In genomic region chr9:98225015-98225442, GRCh38 we compare ENCODE assay signal across 1 cellular context.
TF ChIP-seq lines count a peak whose summit lies in the region.

No MANE protein-coding gene starts in this region.

TF ChIP-seq in K562, 482 proteins besides CTCF, POLR2A, EP300 and RAD21 (continued from another document and continues in another):
- peak in 1 of 2 experiments; percentile 72 for TF ChIP-seq NCOA2 (IDR thresholded peaks at IDR 0.05; ENCODE audit: partially characterized antibody in 2 of 2)
- TF ChIP-seq, protein P1, sequence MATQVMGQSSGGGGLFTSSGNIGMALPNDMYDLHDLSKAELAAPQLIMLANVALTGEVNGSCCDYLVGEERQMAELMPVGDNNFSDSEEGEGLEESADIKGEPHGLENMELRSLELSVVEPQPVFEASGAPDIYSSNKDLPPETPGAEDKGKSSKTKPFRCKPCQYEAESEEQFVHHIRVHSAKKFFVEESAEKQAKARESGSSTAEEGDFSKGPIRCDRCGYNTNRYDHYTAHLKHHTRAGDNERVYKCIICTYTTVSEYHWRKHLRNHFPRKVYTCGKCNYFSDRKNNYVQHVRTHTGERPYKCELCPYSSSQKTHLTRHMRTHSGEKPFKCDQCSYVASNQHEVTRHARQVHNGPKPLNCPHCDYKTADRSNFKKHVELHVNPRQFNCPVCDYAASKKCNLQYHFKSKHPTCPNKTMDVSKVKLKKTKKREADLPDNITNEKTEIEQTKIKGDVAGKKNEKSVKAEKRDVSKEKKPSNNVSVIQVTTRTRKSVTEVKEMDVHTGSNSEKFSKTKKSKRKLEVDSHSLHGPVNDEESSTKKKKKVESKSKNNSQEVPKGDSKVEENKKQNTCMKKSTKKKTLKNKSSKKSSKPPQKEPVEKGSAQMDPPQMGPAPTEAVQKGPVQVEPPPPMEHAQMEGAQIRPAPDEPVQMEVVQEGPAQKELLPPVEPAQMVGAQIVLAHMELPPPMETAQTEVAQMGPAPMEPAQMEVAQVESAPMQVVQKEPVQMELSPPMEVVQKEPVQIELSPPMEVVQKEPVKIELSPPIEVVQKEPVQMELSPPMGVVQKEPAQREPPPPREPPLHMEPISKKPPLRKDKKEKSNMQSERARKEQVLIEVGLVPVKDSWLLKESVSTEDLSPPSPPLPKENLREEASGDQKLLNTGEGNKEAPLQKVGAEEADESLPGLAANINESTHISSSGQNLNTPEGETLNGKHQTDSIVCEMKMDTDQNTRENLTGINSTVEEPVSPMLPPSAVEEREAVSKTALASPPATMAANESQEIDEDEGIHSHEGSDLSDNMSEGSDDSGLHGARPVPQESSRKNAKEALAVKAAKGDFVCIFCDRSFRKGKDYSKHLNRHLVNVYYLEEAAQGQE (CRISPR knock-in tag; IDR thresholded peaks at IDR 0.05; ENCODE audit: low read depth), result no peak
- no peak for TF ChIP-seq HDGF (IDR thresholded peaks at IDR 0.05)
- no peak for TF ChIP-seq ZNF174 (CRISPR knock-in tag; IDR thresholded peaks at IDR 0.05)
- 0 out of 2 replicates have a peak, but pooled peaks have one; percentile 34 for TF ChIP-seq ZBTB17 (CRISPR knock-in tag; IDR thresholded peaks at IDR 0.05)
- no peak for TF ChIP-seq GTF2E2 (tag; IDR thresholded peaks at IDR 0.05)
- TF ChIP-seq TEAD1 (CRISPR knock-in tag; IDR thresholded peaks at IDR 0.05), result 0 out of 4 replicates have a peak, but pooled peaks of 1 of the 2 experiments have one; percentile 39
- TF ChIP-seq TCF3 (CRISPR knock-in tag; IDR thresholded peaks at IDR 0.05), result peak; percentile 100
- TF ChIP-seq KDM1A (IDR thresholded peaks at IDR 0.05), result peak; percentile 95
- no peak for TF ChIP-seq ZNF165 (CRISPR knock-in tag; IDR thresholded peaks at IDR 0.05; ENCODE audit: borderline replicate concordance)
- no peak for TF ChIP-seq ZNF124 (CRISPR knock-in tag; IDR thresholded peaks at IDR 0.05)
- TF ChIP-seq, protein P2, sequence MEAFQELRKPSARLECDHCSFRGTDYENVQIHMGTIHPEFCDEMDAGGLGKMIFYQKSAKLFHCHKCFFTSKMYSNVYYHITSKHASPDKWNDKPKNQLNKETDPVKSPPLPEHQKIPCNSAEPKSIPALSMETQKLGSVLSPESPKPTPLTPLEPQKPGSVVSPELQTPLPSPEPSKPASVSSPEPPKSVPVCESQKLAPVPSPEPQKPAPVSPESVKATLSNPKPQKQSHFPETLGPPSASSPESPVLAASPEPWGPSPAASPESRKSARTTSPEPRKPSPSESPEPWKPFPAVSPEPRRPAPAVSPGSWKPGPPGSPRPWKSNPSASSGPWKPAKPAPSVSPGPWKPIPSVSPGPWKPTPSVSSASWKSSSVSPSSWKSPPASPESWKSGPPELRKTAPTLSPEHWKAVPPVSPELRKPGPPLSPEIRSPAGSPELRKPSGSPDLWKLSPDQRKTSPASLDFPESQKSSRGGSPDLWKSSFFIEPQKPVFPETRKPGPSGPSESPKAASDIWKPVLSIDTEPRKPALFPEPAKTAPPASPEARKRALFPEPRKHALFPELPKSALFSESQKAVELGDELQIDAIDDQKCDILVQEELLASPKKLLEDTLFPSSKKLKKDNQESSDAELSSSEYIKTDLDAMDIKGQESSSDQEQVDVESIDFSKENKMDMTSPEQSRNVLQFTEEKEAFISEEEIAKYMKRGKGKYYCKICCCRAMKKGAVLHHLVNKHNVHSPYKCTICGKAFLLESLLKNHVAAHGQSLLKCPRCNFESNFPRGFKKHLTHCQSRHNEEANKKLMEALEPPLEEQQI (IDR thresholded peaks at IDR 0.05), result peak; percentile 91; the same call in 1 of the 2 replicates
- no peak for TF ChIP-seq PPARD (CRISPR knock-in tag; IDR thresholded peaks at IDR 0.05)
- TF ChIP-seq ZBED1 (IDR thresholded peaks at IDR 0.05), result 0 out of 2 replicates have a peak, but pooled peaks have one; percentile 46
- TF ChIP-seq ELK3 (CRISPR knock-in tag; IDR thresholded peaks at IDR 0.05), result no peak
- no peak for TF ChIP-seq ESRRB (CRISPR knock-in tag; IDR thresholded peaks at IDR 0.05; ENCODE audit: borderline replicate concordance)
- TF ChIP-seq RUNX1 (IDR thresholded peaks at IDR 0.05; ENCODE audit: low read depth), result peak; percentile 94
- peak; percentile 100 for TF ChIP-seq POLR2AphosphoS5 (IDR thresholded peaks at IDR 0.05; ENCODE audit: control insufficient read depth, insufficient read depth, low read depth, low read length)
- TF ChIP-seq ZFX (CRISPR knock-in tag; IDR thresholded peaks at IDR 0.05), result peak; percentile 36; the same call in 1 of the 2 replicates
- TF ChIP-seq ZC3H8 (IDR thresholded peaks at IDR 0.05), result no peak
- TF ChIP-seq CREB3L1 (IDR thresholded peaks at IDR 0.05; ENCODE audit: borderline replicate concordance, low read depth), result no peak
- TF ChIP-seq HDAC8 (tag; IDR thresholded peaks at IDR 0.05), result no peak
- peak; percentile 89 for TF ChIP-seq SMAD1 (IDR thresholded peaks at IDR 0.05; ENCODE audit: low read depth, low read length, partially characterized antibody)
- peak; percentile 93 for TF ChIP-seq LEF1 (IDR thresholded peaks at IDR 0.05)
- TF ChIP-seq, protein P3, sequence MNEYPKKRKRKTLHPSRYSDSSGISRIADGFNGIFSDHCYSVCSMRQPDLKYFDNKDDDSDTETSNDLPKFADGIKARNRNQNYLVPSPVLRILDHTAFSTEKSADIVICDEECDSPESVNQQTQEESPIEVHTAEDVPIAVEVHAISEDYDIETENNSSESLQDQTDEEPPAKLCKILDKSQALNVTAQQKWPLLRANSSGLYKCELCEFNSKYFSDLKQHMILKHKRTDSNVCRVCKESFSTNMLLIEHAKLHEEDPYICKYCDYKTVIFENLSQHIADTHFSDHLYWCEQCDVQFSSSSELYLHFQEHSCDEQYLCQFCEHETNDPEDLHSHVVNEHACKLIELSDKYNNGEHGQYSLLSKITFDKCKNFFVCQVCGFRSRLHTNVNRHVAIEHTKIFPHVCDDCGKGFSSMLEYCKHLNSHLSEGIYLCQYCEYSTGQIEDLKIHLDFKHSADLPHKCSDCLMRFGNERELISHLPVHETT (CRISPR knock-in tag; conservative IDR thresholded peaks at IDR 0.05 in 1 of 2, IDR thresholded peaks at IDR 0.05 in 1 of 2), result peak in 1 of 2 experiments; percentile 82; a peak in 2 of 4 replicates
- TF ChIP-seq ZNF551 (CRISPR knock-in tag; IDR thresholded peaks at IDR 0.05), result no peak
- TF ChIP-seq ETS2 (tag; IDR thresholded peaks at IDR 0.05; ENCODE audit: borderline replicate concordance, poor library complexity, severe bottlenecking), result no peak
- TF ChIP-seq CBX2 (IDR thresholded peaks at IDR 0.05; ENCODE audit: insufficient read depth, low read length, poor library complexity, severe bottlenecking), result no peak
- TF ChIP-seq ARID3A (IDR thresholded peaks at IDR 0.05; ENCODE audit: borderline replicate concordance, low read depth, low read length), result peak; percentile 92; the same call in 1 of the 2 replicates
- peak; percentile 77 for TF ChIP-seq DACH1 (IDR thresholded peaks at IDR 0.05; ENCODE audit: partially characterized antibody)
- 0 out of 4 replicates have a peak, but pooled peaks of 1 of the 2 experiments have one; percentile 81 for TF ChIP-seq NONO (IDR thresholded peaks at IDR 0.05; ENCODE audit: low read depth in 2 of 2, low read length in 1 of 2)
- peak; percentile 94 for TF ChIP-seq RNF2 (IDR thresholded peaks at IDR 0.05)
- TF ChIP-seq RCOR1 (IDR thresholded peaks at IDR 0.05; ENCODE audit: borderline replicate concordance in 1 of 2, low read depth in 2 of 2, low read length in 2 of 2), result peak; percentile 93; a peak in 3 of 4 replicates
- no peak for TF ChIP-seq ZBTB26 (CRISPR knock-in tag; IDR thresholded peaks at IDR 0.05)
- no peak for TF ChIP-seq CEBPG (CRISPR knock-in tag; IDR thresholded peaks at IDR 0.05)
- TF ChIP-seq CEBPG (tag; conservative IDR thresholded peaks at IDR 0.05 in 1 of 2, IDR thresholded peaks at IDR 0.05 in 1 of 2), result no peak
- no peak for TF ChIP-seq SIX5 (IDR thresholded peaks at IDR 0.05; ENCODE audit: borderline replicate concordance in 1 of 2, insufficient read depth in 1 of 2, low read depth in 1 of 2, low read length in 2 of 2)
- peak; percentile 83 for TF ChIP-seq CREM (IDR thresholded peaks at IDR 0.05; ENCODE audit: low read depth)
- TF ChIP-seq SMAD4 (CRISPR knock-in tag; conservative IDR thresholded peaks at IDR 0.05), result peak; percentile 97
- peak; percentile 98 for TF ChIP-seq KLF16 (IDR thresholded peaks at IDR 0.05)
- peak; percentile 56 for TF ChIP-seq SMARCB1 (IDR thresholded peaks at IDR 0.05; ENCODE audit: insufficient read length, low read depth)
- TF ChIP-seq ZNF311 (CRISPR knock-in tag; IDR thresholded peaks at IDR 0.05), result no peak
- peak; percentile 62; the same call in 1 of the 2 replicates for TF ChIP-seq EP400 (IDR thresholded peaks at IDR 0.05)
- TF ChIP-seq, protein P4, sequence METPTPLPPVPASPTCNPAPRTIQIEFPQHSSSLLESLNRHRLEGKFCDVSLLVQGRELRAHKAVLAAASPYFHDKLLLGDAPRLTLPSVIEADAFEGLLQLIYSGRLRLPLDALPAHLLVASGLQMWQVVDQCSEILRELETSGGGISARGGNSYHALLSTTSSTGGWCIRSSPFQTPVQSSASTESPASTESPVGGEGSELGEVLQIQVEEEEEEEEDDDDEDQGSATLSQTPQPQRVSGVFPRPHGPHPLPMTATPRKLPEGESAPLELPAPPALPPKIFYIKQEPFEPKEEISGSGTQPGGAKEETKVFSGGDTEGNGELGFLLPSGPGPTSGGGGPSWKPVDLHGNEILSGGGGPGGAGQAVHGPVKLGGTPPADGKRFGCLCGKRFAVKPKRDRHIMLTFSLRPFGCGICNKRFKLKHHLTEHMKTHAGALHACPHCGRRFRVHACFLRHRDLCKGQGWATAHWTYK (CRISPR knock-in tag; IDR thresholded peaks at IDR 0.05), result no peak
- TF ChIP-seq IRF2 (CRISPR knock-in tag; IDR thresholded peaks at IDR 0.05), result no peak
- no peak for TF ChIP-seq ZNF764 (CRISPR knock-in tag; IDR thresholded peaks at IDR 0.05; ENCODE audit: low read depth)
- peak; percentile 11; the same call in 1 of the 2 replicates for TF ChIP-seq ATF3 (IDR thresholded peaks at IDR 0.05)
- TF ChIP-seq ATF3 (CRISPR knock-in tag; conservative IDR thresholded peaks at IDR 0.05), result no peak
- TF ChIP-seq ARID1B (IDR thresholded peaks at IDR 0.05), result peak; percentile 99
- TF ChIP-seq RBM14 (IDR thresholded peaks at IDR 0.05; ENCODE audit: borderline replicate concordance, insufficient read depth, low read depth, low read length), result no peak
- TF ChIP-seq, protein P5, sequence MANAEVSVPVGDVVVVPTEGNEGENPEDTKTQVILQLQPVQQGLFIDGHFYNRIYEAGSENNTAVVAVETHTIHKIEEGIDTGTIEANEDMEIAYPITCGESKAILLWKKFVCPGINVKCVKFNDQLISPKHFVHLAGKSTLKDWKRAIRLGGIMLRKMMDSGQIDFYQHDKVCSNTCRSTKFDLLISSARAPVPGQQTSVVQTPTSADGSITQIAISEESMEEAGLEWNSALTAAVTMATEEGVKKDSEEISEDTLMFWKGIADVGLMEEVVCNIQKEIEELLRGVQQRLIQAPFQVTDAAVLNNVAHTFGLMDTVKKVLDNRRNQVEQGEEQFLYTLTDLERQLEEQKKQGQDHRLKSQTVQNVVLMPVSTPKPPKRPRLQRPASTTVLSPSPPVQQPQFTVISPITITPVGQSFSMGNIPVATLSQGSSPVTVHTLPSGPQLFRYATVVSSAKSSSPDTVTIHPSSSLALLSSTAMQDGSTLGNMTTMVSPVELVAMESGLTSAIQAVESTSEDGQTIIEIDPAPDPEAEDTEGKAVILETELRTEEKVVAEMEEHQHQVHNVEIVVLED (CRISPR knock-in tag; IDR thresholded peaks at IDR 0.05), result no peak
